Comparison of ENCODE assay signal across 1 cellular context in the genomic region with DNA sequence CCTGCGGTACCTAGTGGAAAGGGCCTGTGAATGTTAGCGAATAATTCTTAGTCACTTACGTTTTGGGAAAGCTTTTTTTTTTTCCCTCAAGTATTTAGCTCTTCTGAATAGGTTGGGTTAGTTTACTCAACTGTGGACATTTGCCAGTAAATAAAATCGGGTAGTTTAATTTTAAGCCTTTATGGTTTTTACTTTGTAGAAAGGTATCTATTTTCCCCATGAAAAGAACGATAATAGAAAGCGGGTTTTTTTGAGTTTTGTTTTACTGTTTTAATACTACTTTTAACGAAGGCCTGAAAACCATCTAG.
TF ChIP-seq lines count a peak whose summit lies in the region.

No MANE protein-coding gene starts in this region.

TF ChIP-seq in HepG2, 621 proteins besides CTCF, POLR2A, EP300 and RAD21 (continued from another document):
- TF ChIP-seq ZFP90 (CRISPR knock-in tag; IDR thresholded peaks at IDR 0.05; ENCODE audit: borderline replicate concordance): no peak
- TF ChIP-seq RELA (CRISPR knock-in tag; IDR thresholded peaks at IDR 0.05): no peak
- no peak for TF ChIP-seq ZNF24 (IDR thresholded peaks at IDR 0.05)
- TF ChIP-seq FOXA3 (CRISPR knock-in tag; IDR thresholded peaks at IDR 0.05): no peak
- no peak for TF ChIP-seq ATF2 (CRISPR knock-in tag; IDR thresholded peaks at IDR 0.05)
- TF ChIP-seq, protein P1, sequence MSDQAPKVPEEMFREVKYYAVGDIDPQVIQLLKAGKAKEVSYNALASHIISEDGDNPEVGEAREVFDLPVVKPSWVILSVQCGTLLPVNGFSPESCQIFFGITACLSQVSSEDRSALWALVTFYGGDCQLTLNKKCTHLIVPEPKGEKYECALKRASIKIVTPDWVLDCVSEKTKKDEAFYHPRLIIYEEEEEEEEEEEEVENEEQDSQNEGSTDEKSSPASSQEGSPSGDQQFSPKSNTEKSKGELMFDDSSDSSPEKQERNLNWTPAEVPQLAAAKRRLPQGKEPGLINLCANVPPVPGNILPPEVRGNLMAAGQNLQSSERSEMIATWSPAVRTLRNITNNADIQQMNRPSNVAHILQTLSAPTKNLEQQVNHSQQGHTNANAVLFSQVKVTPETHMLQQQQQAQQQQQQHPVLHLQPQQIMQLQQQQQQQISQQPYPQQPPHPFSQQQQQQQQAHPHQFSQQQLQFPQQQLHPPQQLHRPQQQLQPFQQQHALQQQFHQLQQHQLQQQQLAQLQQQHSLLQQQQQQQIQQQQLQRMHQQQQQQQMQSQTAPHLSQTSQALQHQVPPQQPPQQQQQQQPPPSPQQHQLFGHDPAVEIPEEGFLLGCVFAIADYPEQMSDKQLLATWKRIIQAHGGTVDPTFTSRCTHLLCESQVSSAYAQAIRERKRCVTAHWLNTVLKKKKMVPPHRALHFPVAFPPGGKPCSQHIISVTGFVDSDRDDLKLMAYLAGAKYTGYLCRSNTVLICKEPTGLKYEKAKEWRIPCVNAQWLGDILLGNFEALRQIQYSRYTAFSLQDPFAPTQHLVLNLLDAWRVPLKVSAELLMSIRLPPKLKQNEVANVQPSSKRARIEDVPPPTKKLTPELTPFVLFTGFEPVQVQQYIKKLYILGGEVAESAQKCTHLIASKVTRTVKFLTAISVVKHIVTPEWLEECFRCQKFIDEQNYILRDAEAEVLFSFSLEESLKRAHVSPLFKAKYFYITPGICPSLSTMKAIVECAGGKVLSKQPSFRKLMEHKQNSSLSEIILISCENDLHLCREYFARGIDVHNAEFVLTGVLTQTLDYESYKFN (CRISPR knock-in tag; conservative IDR thresholded peaks at IDR 0.05): peak; percentile 31; the same call in 1 of the 2 replicates
- TF ChIP-seq, protein P2, sequence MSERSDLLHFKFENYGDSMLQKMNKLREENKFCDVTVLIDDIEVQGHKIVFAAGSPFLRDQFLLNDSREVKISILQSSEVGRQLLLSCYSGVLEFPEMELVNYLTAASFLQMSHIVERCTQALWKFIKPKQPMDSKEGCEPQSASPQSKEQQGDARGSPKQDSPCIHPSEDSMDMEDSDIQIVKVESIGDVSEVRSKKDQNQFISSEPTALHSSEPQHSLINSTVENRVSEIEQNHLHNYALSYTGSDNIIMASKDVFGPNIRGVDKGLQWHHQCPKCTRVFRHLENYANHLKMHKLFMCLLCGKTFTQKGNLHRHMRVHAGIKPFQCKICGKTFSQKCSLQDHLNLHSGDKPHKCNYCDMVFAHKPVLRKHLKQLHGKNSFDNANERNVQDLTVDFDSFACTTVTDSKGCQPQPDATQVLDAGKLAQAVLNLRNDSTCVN (CRISPR knock-in tag; IDR thresholded peaks at IDR 0.05; ENCODE audit: borderline replicate concordance): no peak
- TF ChIP-seq ZNF367 (CRISPR knock-in tag; IDR thresholded peaks at IDR 0.05; ENCODE audit: borderline replicate concordance): no peak
